Comparison of ENCODE assay signal across 8 cellular contexts in the genomic region with DNA sequence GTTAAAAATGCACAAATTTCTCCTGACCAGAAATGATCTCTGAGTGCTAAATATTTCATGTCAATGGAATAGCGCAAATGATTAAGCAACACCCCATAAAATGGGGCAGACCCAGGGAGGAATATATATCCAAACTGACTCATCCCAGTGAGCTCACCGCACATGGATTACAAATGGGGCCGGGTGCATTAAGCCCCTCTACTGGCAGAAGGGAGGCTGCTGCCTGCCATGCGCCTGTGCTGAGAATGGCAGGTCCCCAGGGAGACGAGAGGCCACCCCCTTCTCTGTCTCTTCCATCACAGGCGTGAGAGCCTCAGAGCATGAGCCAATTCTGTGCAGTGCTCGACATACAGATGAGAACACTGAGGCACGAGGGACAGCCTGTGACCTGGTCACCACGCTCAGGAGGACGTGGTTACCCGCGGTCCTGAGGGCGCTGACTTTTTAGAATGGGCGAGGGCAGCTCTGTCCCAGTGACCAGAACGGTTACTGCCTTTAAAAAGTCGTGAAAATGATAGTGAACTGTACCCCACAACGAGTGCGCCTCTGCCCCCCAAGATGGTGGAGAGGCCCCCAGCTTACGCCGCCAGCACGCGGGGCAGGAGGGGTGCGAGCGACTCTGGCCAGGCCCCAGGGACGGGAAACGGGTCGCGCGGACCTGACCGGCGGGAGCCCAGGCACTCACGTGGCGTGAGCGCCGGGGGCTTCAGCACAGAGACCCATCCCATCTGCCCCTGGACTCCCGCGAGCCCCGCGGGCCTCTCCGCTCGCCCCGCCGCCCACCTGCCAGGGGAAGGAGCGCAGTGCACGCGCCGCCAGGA.
DNase-seq lines count a peak whose midpoint lies in the region; ATAC-seq and TF ChIP-seq lines count a peak whose summit lies in the region.
"Not testable (repeated sequence)": the region's sequence is repeated elsewhere in the genome, so short reads cannot be mapped to it uniquely, and the experiment has no call there.

No MANE protein-coding gene starts in this region.

- H3K79me2 ChIP-seq in trophoblast cell (ENCODE audit: control insufficient read depth, insufficient read depth, low read length, poor library complexity) = not testable (repeated sequence)

- H3K4me1 Mint-ChIP-seq in activated CD8-positive, alpha-beta T cell treated with anti-CD3 and anti-CD28 coated beads for 36 hours (ENCODE audit: low read depth) = peaks cover 21% of the 10 kb centered on the region

- not testable (repeated sequence) for H2AK5ac ChIP-seq in trophoblast cell (ENCODE audit: low read length)

- intact Hi-C loops in activated CD8-positive, alpha-beta T cell treated with anti-CD3 and anti-CD28 coated beads for 36 hours (cut with micrococcal nuclease) = not testable (repeated sequence)
- intact Hi-C loops in dorsolateral prefrontal cortex (cut with DNase I) = loop anchor here (10.0 kb wide), 1 partner anchor 170 kb away; a partner anchor contains a TSS

- peak overlapping the region; percentile 90 for H3K27ac Mint-ChIP-seq in activated CD8-positive, alpha-beta T cell treated with anti-CD3 and anti-CD28 coated beads for 36 hours

- H3K18ac ChIP-seq in trophoblast cell (ENCODE audit: low read length) = peak overlapping the region; percentile 57

- not testable (repeated sequence) for DNase-seq in GM12864 (ENCODE audit: low read depth); dorsolateral prefrontal cortex; trophoblast cell; upper lobe of left lung
- DNase-seq in NCI-H748 (lab: John Stamatoyannopoulos, UW; ENCODE audit: unreplicated experiment) = peak; percentile 21
- DNase-seq in activated CD8-positive, alpha-beta T cell treated with anti-CD3 and anti-CD28 coated beads for 36 hours = peak; percentile 57

- H3K27ac ChIP-seq in dorsolateral prefrontal cortex (peak overlapping the region in 39 of 59 donors; percentile 11 to 88 (median 59)), upper lobe of left lung (peak overlapping the region; percentile 76 to 92 (median 83))
- not testable (repeated sequence) for H3K27ac ChIP-seq in trophoblast cell (ENCODE audit: low read depth, low read length)

- ATAC-seq in HG03135 (IDR thresholded peaks at IDR 0.05; ENCODE audit: unreplicated experiment) = peak; percentile 18
- ATAC-seq in activated CD8-positive, alpha-beta T cell treated with anti-CD3 and anti-CD28 coated beads for 36 hours; upper lobe of left lung (ENCODE audit: low FRiP score in 2 of 2): not testable (repeated sequence)

- H3K27me3 ChIP-seq in dorsolateral prefrontal cortex; trophoblast cell (ENCODE audit: insufficient read depth, low read length); upper lobe of left lung: not testable (repeated sequence)

- CTCF ChIA-PET in activated CD8-positive, alpha-beta T cell treated with anti-CD3 and anti-CD28 coated beads for 36 hours (lab: Charles Lee) = not testable (repeated sequence)

- peak overlapping the region; percentile 89 for H3K4me3 Mint-ChIP-seq in activated CD8-positive, alpha-beta T cell treated with anti-CD3 and anti-CD28 coated beads for 36 hours

- H2AFZ ChIP-seq in trophoblast cell (ENCODE audit: insufficient read depth, low read length, poor library complexity) = peak overlapping the region; percentile 50

- TF ChIP-seq EP300 in upper lobe of left lung (IDR thresholded peaks at IDR 0.05) = not testable (repeated sequence)

- not testable (repeated sequence) for H2BK5ac ChIP-seq in trophoblast cell (ENCODE audit: low read depth, low read length, poor library complexity)

- H3K4ac ChIP-seq in trophoblast cell (ENCODE audit: low read depth, low read length) = not testable (repeated sequence)

- TF ChIP-seq CTCF in GM12864 (IDR thresholded peaks at IDR 0.05; ENCODE audit: low read depth, low read length, missing control alignments); activated CD8-positive, alpha-beta T cell treated with anti-CD3 and anti-CD28 coated beads for 36 hours (IDR thresholded peaks at IDR 0.05); upper lobe of left lung (IDR thresholded peaks at IDR 0.05): not testable (repeated sequence)
- TF ChIP-seq CTCF in dorsolateral prefrontal cortex (IDR thresholded peaks at IDR 0.05 in 54 of 56, conservative IDR thresholded peaks at IDR 0.05 in 2 of 56; ENCODE audit: low read depth in 1 of 56, partially characterized antibody in 56 of 56) = peak in 3 of 56 donors; percentile 25 to 38 (median 26)

- not testable (repeated sequence) for H3K27me3 Mint-ChIP-seq in activated CD8-positive, alpha-beta T cell treated with anti-CD3 and anti-CD28 coated beads for 36 hours

- not testable (repeated sequence) for H3K9me3 Mint-ChIP-seq in activated CD8-positive, alpha-beta T cell treated with anti-CD3 and anti-CD28 coated beads for 36 hours

- H2BK12ac ChIP-seq in trophoblast cell (ENCODE audit: low read length) = not testable (repeated sequence)

- H3K4me2 ChIP-seq in trophoblast cell (ENCODE audit: low read length) = peak overlapping the region; percentile 96

- peak overlapping the region; percentile 41 for H4K8ac ChIP-seq in trophoblast cell (ENCODE audit: low read depth, low read length)

- POLR2A ChIA-PET in activated CD8-positive, alpha-beta T cell treated with anti-CD3 and anti-CD28 coated beads for 36 hours (lab: Charles Lee) = interaction anchor here (0.6 kb wide), 1 partner anchor 175 kb away, joined by 3 read pairs; a partner anchor contains a TSS

- peak overlapping the region; percentile 28 for H3K14ac ChIP-seq in trophoblast cell (ENCODE audit: low read length)

- H3K23ac ChIP-seq in trophoblast cell (ENCODE audit: low read length) = not testable (repeated sequence)

- not testable (repeated sequence) for H3K4me1 ChIP-seq in trophoblast cell (ENCODE audit: control insufficient read depth in 1 of 2, insufficient read depth in 2 of 2, low read length in 2 of 2)
- H3K4me1 ChIP-seq in upper lobe of left lung = peaks cover 4 to 13% (median 10%) of the 10 kb centered on the region in 4 donors

- H3K4me3 ChIP-seq in GM12864 (ENCODE audit: low read depth, low read length) (peak overlapping the region; percentile 72), dorsolateral prefrontal cortex (peak overlapping the region; percentile 34 to 75 (median 67)), iPS-18c (ENCODE audit: insufficient read depth, low read depth, low read length) (peak overlapping the region; percentile 70), trophoblast cell (ENCODE audit: low read depth, low read length) (peak overlapping the region; percentile 86), upper lobe of left lung (peak overlapping the region; percentile 51 to 86 (median 74))

- H3K36me3 Mint-ChIP-seq in activated CD8-positive, alpha-beta T cell treated with anti-CD3 and anti-CD28 coated beads for 36 hours (ENCODE audit: low read depth) = not testable (repeated sequence)

- peak overlapping the region; percentile 73 for H3K9ac ChIP-seq in trophoblast cell (ENCODE audit: low read length)

- no CpG with 5 or more reads among the region's 47 CpGs for WGBS in trophoblast cell (ENCODE audit: extremely low coverage, insufficient coverage, insufficient read length)
- 4 to 75% methylated on average over 1 to 29 of the region's 47 CpGs for WGBS in upper lobe of left lung, 2 donors

- not testable (repeated sequence) for H3K79me1 ChIP-seq in trophoblast cell (ENCODE audit: low read length)

- H4K91ac ChIP-seq in trophoblast cell (ENCODE audit: low read depth, low read length) = peak overlapping the region; percentile 41

- H2BK120ac ChIP-seq in trophoblast cell (ENCODE audit: insufficient read depth, low read length, poor library complexity) = peak overlapping the region; percentile 8

- not testable (repeated sequence) for TF ChIP-seq POLR2A in upper lobe of left lung (IDR thresholded peaks at IDR 0.05)

- H3K9me3 ChIP-seq in iPS-18c (ENCODE audit: control insufficient read depth, insufficient read depth, low read length); trophoblast cell (ENCODE audit: insufficient read depth, low read depth, low read length); upper lobe of left lung: not testable (repeated sequence)

- H4K12ac ChIP-seq in trophoblast cell (ENCODE audit: low read depth, low read length) = not testable (repeated sequence)

- H3K36me3 ChIP-seq in trophoblast cell (ENCODE audit: control insufficient read depth in 1 of 2, insufficient read depth in 2 of 2, low read length in 2 of 2); upper lobe of left lung: not testable (repeated sequence)
